ENCODE assay signal across 25 cellular contexts in the genomic region with DNA sequence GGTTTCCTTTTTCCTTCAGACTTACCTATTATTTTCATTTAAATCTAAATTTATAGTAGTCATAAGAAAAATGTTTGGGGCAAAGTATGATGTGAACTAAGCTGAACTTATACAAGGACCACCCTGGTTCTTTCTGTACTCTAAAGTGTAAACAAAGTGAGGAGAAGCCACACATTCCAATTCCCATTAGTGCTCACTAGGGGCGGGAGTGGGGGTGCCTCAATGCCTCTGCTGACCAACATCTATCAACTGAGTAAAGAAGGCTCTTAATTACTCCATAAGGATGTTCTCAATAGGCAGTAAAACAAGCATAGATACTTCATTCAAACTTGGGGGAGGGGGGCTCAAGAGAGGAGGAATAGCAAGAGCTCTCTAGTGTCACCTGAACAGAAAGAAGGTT.
"Had no signal": no experiment of that assay in that cellular context is flagged by ENCODE, and none has a peak within 500 bp of the region (broad histone marks: within the 10 kb centered on the region; RNA-seq: fewer than 3 reads in every experiment).

No MANE protein-coding gene starts in this region.

- H3K36me3 ChIP-seq: gastrocnemius medialis, heart right ventricle, left ventricle myocardium inferior, lower lobe of right lung, right lobe of liver, tibial artery, upper lobe of right lung, vagina had no signal

- H3K4me3 ChIP-seq: coronary artery, dorsolateral prefrontal cortex, gastrocnemius medialis, heart right ventricle, left ventricle myocardium inferior, lower lobe of right lung, psoas muscle, right lobe of liver, tibial artery, upper lobe of right lung, vagina had no signal

- H3K27me3 ChIP-seq: dorsolateral prefrontal cortex, gastrocnemius medialis, heart right ventricle, right lobe of liver, tibial artery, upper lobe of right lung, vagina had no signal

- H3K36me3 Mint-ChIP-seq: memory B cell; naive B cell; stimulated activated effector memory CD8-positive, alpha-beta T cell treated with anti-CD3 and anti-CD28 coated beads, Interleukin-12 subunit alpha, Interleukin-12 subunit beta, amount 100 ng/mL, for 72 hours had no signal

- H3K9me3 ChIP-seq: gastrocnemius medialis, heart right ventricle, left ventricle myocardium inferior, lower lobe of right lung, psoas muscle, right lobe of liver, tibial artery, upper lobe of right lung, vagina had no signal

- H3K4me1 ChIP-seq: gastrocnemius medialis, lower lobe of right lung, right lobe of liver, tibial artery, upper lobe of right lung, vagina had no signal

- H3K4me1 Mint-ChIP-seq: stimulated activated effector memory CD8-positive, alpha-beta T cell treated with anti-CD3 and anti-CD28 coated beads, Interleukin-12 subunit alpha, Interleukin-12 subunit beta, amount 100 ng/mL, for 72 hours had no signal

- ATAC-seq: esophagus mucosa; gastrocnemius medialis; heart right ventricle; left cardiac atrium; lower lobe of right lung; psoas muscle; right lobe of liver; stimulated activated effector memory CD8-positive, alpha-beta T cell treated with anti-CD3 and anti-CD28 coated beads, Interleukin-12 subunit alpha, Interleukin-12 subunit beta, amount 100 ng/mL, for 72 hours; upper lobe of right lung had no signal

- H3K4me3 Mint-ChIP-seq: memory B cell; naive B cell; nephron; stimulated activated effector memory CD8-positive, alpha-beta T cell treated with anti-CD3 and anti-CD28 coated beads, Interleukin-12 subunit alpha, Interleukin-12 subunit beta, amount 100 ng/mL, for 72 hours; stimulated activated naive CD8-positive, alpha-beta T cell treated with anti-CD3 and anti-CD28 coated beads, Interleukin-15, Interleukin-2, amounts not matched to agents 100 ng/mL and 50 ng/mL, for 24 hours had no signal

- H3K27ac ChIP-seq: coronary artery, dorsolateral prefrontal cortex, gastrocnemius medialis, heart right ventricle, left ventricle myocardium inferior, lower lobe of right lung, psoas muscle, right lobe of liver, tibial artery, upper lobe of right lung, vagina had no signal

- H3K9me3 Mint-ChIP-seq: memory B cell; naive B cell; nephron; stimulated activated effector memory CD8-positive, alpha-beta T cell treated with anti-CD3 and anti-CD28 coated beads, Interleukin-12 subunit alpha, Interleukin-12 subunit beta, amount 100 ng/mL, for 72 hours; stimulated activated naive CD8-positive, alpha-beta T cell treated with anti-CD3 and anti-CD28 coated beads, Interleukin-15, Interleukin-2, amounts not matched to agents 100 ng/mL and 50 ng/mL, for 24 hours had no signal

- DNase-seq: dorsolateral prefrontal cortex; effector CD8-positive, alpha-beta T cell; gastrocnemius medialis; heart right ventricle; hypothalamus; kidney; left cardiac atrium; left ventricle myocardium inferior; lower lobe of right lung; midbrain; naive B cell; psoas muscle; retina; right lobe of liver; stimulated activated CD4-positive, alpha-beta T cell treated with anti-CD3 and anti-CD28 coated beads, Interleukin-4, amount 100 ng/mL, for 1 hour; stimulated activated CD8-positive, alpha-beta memory T cell treated with anti-CD3 and anti-CD28 coated beads, Interleukin-4, amount 100 ng/mL, for 48 hours; tibial artery; upper lobe of right lung had no signal

- H3K27ac Mint-ChIP-seq: memory B cell; stimulated activated effector memory CD8-positive, alpha-beta T cell treated with anti-CD3 and anti-CD28 coated beads, Interleukin-12 subunit alpha, Interleukin-12 subunit beta, amount 100 ng/mL, for 72 hours; stimulated activated naive CD8-positive, alpha-beta T cell treated with anti-CD3 and anti-CD28 coated beads, Interleukin-15, Interleukin-2, amounts not matched to agents 100 ng/mL and 50 ng/mL, for 24 hours had no signal
